ENCODE assay signal across 1 cellular context in the genomic region with DNA sequence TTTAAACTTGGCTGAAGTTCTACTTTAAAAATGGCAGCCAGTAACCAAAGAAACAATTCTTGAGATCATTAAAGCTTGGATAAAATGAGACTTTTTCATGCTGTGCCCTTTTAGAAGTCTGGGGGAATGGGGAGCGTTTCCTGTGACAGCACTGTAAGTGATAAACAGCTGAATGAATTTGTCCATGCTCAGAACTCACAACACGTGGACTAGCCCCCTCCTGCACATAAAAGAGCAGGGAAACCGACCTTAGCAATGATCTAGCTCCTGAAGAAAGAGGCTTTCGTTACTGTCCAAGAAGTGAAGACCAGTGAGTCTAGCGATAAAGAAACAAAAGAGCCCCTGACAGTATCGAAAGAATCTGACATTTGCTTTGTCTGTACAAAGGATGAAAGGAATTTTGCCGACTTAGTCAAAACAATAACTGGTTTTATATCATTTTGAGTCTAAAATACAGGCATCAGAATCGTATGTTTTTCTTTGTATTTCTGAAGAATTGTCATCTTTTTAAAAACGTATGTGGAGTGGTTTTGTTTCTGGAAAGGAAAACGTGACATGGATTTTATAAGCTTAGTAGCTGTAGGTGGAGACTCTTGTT.
TF ChIP-seq lines count a peak whose summit lies in the region.

No MANE protein-coding gene starts in this region.

TF ChIP-seq in HEK293, 187 proteins besides CTCF, POLR2A, EP300 and RAD21 (continued from another document):
- no peak for TF ChIP-seq ZIC2 (tag by site-specific recombination; IDR thresholded peaks at IDR 0.05)
- TF ChIP-seq ZNF792 (tag by site-specific recombination; IDR thresholded peaks at IDR 0.05), result no peak
- TF ChIP-seq, protein P1, sequence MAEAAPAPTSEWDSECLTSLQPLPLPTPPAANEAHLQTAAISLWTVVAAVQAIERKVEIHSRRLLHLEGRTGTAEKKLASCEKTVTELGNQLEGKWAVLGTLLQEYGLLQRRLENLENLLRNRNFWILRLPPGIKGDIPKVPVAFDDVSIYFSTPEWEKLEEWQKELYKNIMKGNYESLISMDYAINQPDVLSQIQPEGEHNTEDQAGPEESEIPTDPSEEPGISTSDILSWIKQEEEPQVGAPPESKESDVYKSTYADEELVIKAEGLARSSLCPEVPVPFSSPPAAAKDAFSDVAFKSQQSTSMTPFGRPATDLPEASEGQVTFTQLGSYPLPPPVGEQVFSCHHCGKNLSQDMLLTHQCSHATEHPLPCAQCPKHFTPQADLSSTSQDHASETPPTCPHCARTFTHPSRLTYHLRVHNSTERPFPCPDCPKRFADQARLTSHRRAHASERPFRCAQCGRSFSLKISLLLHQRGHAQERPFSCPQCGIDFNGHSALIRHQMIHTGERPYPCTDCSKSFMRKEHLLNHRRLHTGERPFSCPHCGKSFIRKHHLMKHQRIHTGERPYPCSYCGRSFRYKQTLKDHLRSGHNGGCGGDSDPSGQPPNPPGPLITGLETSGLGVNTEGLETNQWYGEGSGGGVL (tag by site-specific recombination; IDR thresholded peaks at IDR 0.05), result no peak
